8 cellular contexts compared by ENCODE assay signal in the genomic region with DNA sequence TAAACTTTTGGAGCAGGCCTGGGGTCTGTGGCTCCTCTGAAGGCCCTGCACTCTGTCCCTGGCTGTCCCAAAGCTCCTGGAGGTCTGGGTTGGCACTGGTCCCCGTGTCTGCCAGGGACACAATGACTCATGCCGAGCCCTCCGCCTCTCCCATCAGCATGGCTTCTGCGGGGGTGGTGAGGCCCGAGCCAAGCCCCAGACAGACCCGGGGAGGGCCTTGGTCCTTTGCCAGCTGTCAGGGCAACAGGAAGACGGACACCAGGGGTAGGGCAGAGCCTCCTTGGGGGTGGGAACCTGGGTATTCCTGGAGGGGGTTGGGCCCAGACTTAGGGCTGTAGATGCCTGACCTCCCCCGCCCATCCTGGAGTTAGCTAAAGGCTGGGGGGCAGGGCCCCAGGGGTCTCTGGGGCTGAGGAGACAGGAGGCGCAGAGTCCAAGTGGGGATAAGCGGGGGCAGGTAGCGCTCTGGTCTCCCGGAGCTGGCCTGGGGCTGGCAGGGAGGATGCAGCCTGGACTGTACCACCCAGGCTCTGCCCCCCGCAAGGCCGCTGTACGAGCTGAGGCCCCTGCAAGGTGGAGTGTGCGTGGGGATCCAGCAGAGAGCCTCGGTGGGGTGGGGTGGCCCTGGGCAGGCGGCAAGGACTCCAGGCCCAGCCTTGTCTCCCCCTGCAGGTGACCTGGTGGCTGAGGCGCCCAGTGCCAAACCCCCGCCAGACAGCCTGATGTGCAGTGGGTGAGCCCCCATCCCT. TPM values are rescaled to one million over a fixed set of nuclear protein-coding genes. Genes with fewer than 3 reads are reported as not detected.
DNase-seq lines count a peak whose midpoint lies in the region; ATAC-seq and TF ChIP-seq lines count a peak whose summit lies in the region.

No MANE protein-coding gene starts in this region.

- ATAC-seq in HG03520 (IDR thresholded peaks at IDR 0.05; ENCODE audit: unreplicated experiment) (no peak), HG02870 (IDR thresholded peaks at IDR 0.05; ENCODE audit: unreplicated experiment) (no peak)

- TF ChIP-seq CTCF in MCF 10A (IDR thresholded peaks at IDR 0.05; ENCODE audit: unreplicated experiment), result no peak
- no peak for TF ChIP-seq CTCF in uterus (IDR thresholded peaks at IDR 0.05)

- BruUV-seq in MCF 10A (replicated peaks; lab: Mats Ljungman, UMichigan), result no TSS peak

- H3K36me3 ChIP-seq in uterus, result no peaks in the 10 kb centered on the region

- no peak overlapping the region for H3K4me3 ChIP-seq in uterus

- no peak for TF ChIP-seq POLR2A in uterus (IDR thresholded peaks at IDR 0.05)

- intact Hi-C loops in MCF 10A (cut with micrococcal nuclease) (no loop called here), uterus (cut with DNase I; ENCODE audit: low total_unique reads) (no loop called here)

- H3K36me3 Mint-ChIP-seq in MCF 10A (ENCODE audit: insufficient read depth, unreplicated experiment), result peaks cover 50% of the 10 kb centered on the region

- H3K4me3 Mint-ChIP-seq in MCF 10A (ENCODE audit: unreplicated experiment), result no peak overlapping the region

- H3K9me3 ChIP-seq in uterus, result no peaks in the 10 kb centered on the region

- no peaks in the 10 kb centered on the region for H3K27me3 Mint-ChIP-seq in MCF 10A (ENCODE audit: insufficient read depth, unreplicated experiment)

- H3K27me3 ChIP-seq in uterus, result no peaks in the 10 kb centered on the region

- CTCF ChIA-PET in MCF 10A (lab: Yijun Ruan, JAX), result no interaction called here

- no peak overlapping the region for H3K27ac Mint-ChIP-seq in MCF 10A (ENCODE audit: low read depth, unreplicated experiment)

- no peaks in the 10 kb centered on the region for H3K9me3 Mint-ChIP-seq in MCF 10A (ENCODE audit: unreplicated experiment)

- H3K4me1 Mint-ChIP-seq in MCF 10A (ENCODE audit: insufficient read depth, unreplicated experiment), result peaks cover 9% of the 10 kb centered on the region

- POLR2A ChIA-PET in MCF 10A (lab: Yijun Ruan, JAX), result no interaction called here

- H3K27ac ChIP-seq in uterus, result peak overlapping the region; percentile 23 to 49

- DNase-seq in NCI-H2081 (lab: John Stamatoyannopoulos, UW) (peak; percentile 24 to 50), NCI-H2081 treated with DMSO at 0.1 percent for 48 hours (lab: John Stamatoyannopoulos, UW) (no peak), MCF 10A (ENCODE audit: unreplicated experiment) (peak; percentile 90), kidney glomerular epithelial cell (lab: John Stamatoyannopoulos, UW) (peak; percentile 43), uterus (peak; percentile 77 to 87), NCI-H146 treated with DMSO at 0.1 percent for 48 hours (lab: John Stamatoyannopoulos, UW; ENCODE audit: unreplicated experiment) (no peak)

- no peaks in the 10 kb centered on the region for H3K4me1 ChIP-seq in uterus

RNA-seq across cellular contexts. Expression of gene PUS1, which starts 16.4 kb away (rescaled TPM):
- total RNA-seq in MCF 10A (2022) (44.1 and 72.3 TPM in 2 replicates), uterus (10 to 100 TPM in 2 of 4 donors, 1 to 10 TPM in 1, under 1 TPM in 1; 0.59 to 29.2 (median 12.5) TPM)

RNA-seq across cellular contexts. Expression of gene ULK1, which starts 18.3 kb away (rescaled TPM):
- total RNA-seq in MCF 10A (2022) (21.7 and 28.2 TPM in 2 replicates), uterus (100 to 1,000 TPM in 1 of 4 donors, 10 to 100 TPM in 3; 11.8 to 135 (median 38.8) TPM)

RNA-seq across cellular contexts. Expression of gene EP400, which starts 37.0 kb away (rescaled TPM):
- total RNA-seq in MCF 10A (2022), result 52.4 and 54.8 TPM in 2 replicates
- total RNA-seq in uterus, result 10 to 100 TPM; 11.8 to 70.6 (median 28.2) TPM

Comparison
In these comparisons a context has a peak if more than half of its experiments do, and no peak if none do; other contexts are left out.
1. DNase-seq: peak in NCI-H2081 (2 of 2), MCF 10A (single experiment), kidney glomerular epithelial cell (single experiment) and uterus (2 of 2); none in NCI-H2081 treated with DMSO at 0.1 percent for 48 hours (single experiment) and NCI-H146 treated with DMSO at 0.1 percent for 48 hours (single experiment).